19 cellular contexts compared by ENCODE assay signal in the genomic region with DNA sequence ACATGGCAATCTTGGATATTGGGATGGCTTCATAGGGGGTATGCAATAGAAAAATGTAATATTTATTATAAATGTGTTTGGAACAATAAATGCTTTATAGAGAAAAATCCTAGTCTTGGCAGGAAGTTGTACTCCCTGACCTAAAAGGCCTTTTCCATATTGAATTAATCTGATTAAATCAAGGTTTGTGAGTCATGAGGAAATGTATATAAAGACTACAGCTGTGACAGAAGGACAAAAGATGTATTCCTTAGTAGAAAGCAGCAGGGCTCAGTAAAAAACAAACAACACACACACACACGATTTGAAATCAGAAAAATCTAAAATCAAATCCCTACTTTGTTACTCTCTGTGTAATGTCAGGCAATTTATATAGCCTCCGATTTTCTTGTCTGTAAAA.
"Had no signal": no experiment of that assay in that cellular context is flagged by ENCODE, and none has a peak within 500 bp of the region (broad histone marks: within the 10 kb centered on the region; RNA-seq: fewer than 3 reads in every experiment).

No MANE protein-coding gene starts in this region.

- H3K4me1 ChIP-seq: foreskin keratinocyte, spleen had no signal

- H3K36me3 Mint-ChIP-seq: naive thymus-derived CD4-positive, alpha-beta T cell; stimulated activated memory B cell treated with anti-CD40 and anti-IgM and Interleukin-4, amounts not matched to agents 10 μg/mL and 1 μg/mL and 100 μg/mL, for 72 hours had no signal

- H3K4me3 ChIP-seq: coronary artery, dorsolateral prefrontal cortex, heart left ventricle, lung, spleen, tibial artery had no signal

- H3K4me3 Mint-ChIP-seq: naive thymus-derived CD4-positive, alpha-beta T cell; stimulated activated memory B cell treated with anti-CD40 and anti-IgM and Interleukin-4, amounts not matched to agents 10 μg/mL and 1 μg/mL and 100 μg/mL, for 72 hours; stimulated activated naive CD8-positive, alpha-beta T cell treated with anti-CD3 and anti-CD28 coated beads, Interleukin-15, Interleukin-2, amounts not matched to agents 100 ng/mL and 50 ng/mL, for 24 hours had no signal

- H3K9me3 Mint-ChIP-seq: stimulated activated memory B cell treated with anti-CD40 and anti-IgM and Interleukin-4, amounts not matched to agents 10 μg/mL and 1 μg/mL and 100 μg/mL, for 72 hours; stimulated activated naive CD8-positive, alpha-beta T cell treated with anti-CD3 and anti-CD28 coated beads, Interleukin-15, Interleukin-2, amounts not matched to agents 100 ng/mL and 50 ng/mL, for 24 hours had no signal

- H3K9me3 ChIP-seq: heart left ventricle, neutrophil, spleen, tibial artery had no signal

- H3K27ac ChIP-seq: coronary artery, dorsolateral prefrontal cortex, foreskin keratinocyte, heart left ventricle, neutrophil, spleen, tibial artery had no signal

- H3K36me3 ChIP-seq: heart left ventricle, neutrophil, spleen, tibial artery had no signal

- H3K4me1 Mint-ChIP-seq: naive thymus-derived CD4-positive, alpha-beta T cell; stimulated activated memory B cell treated with anti-CD40 and anti-IgM and Interleukin-4, amounts not matched to agents 10 μg/mL and 1 μg/mL and 100 μg/mL, for 72 hours had no signal

- H3K27ac Mint-ChIP-seq: naive thymus-derived CD4-positive, alpha-beta T cell; stimulated activated memory B cell treated with anti-CD40 and anti-IgM and Interleukin-4, amounts not matched to agents 10 μg/mL and 1 μg/mL and 100 μg/mL, for 72 hours; stimulated activated naive CD8-positive, alpha-beta T cell treated with anti-CD3 and anti-CD28 coated beads, Interleukin-15, Interleukin-2, amounts not matched to agents 100 ng/mL and 50 ng/mL, for 24 hours had no signal

- H3K27me3 Mint-ChIP-seq: stimulated activated memory B cell treated with anti-CD40 and anti-IgM and Interleukin-4, amounts not matched to agents 10 μg/mL and 1 μg/mL and 100 μg/mL, for 72 hours had no signal

- DNase-seq: dorsolateral prefrontal cortex; effector CD8-positive, alpha-beta T cell; foreskin keratinocyte; heart left ventricle; hippocampal formation; left colon; left ventricle myocardium superior; naive thymus-derived CD4-positive, alpha-beta T cell; posterior cingulate gyrus; spleen; stimulated activated CD4-positive, alpha-beta T cell treated with anti-CD3 and anti-CD28 coated beads, Interleukin-15, amount 100 ng/mL, for 24 hours; stimulated activated CD4-positive, alpha-beta T cell treated with anti-CD3 and anti-CD28 coated beads, Interleukin-1b, Interleukin-23, amount 100 ng/mL, for 48 hours; stimulated activated CD4-positive, alpha-beta T cell treated with anti-CD3 and anti-CD28 coated beads, Interleukin-4, amount 100 ng/mL, for 24 hours; tibial artery had no signal

- H3K27me3 ChIP-seq: foreskin keratinocyte, heart left ventricle, neutrophil, spleen, tibial artery had no signal
